17 cellular contexts compared by ENCODE assay signal in the genomic region with DNA sequence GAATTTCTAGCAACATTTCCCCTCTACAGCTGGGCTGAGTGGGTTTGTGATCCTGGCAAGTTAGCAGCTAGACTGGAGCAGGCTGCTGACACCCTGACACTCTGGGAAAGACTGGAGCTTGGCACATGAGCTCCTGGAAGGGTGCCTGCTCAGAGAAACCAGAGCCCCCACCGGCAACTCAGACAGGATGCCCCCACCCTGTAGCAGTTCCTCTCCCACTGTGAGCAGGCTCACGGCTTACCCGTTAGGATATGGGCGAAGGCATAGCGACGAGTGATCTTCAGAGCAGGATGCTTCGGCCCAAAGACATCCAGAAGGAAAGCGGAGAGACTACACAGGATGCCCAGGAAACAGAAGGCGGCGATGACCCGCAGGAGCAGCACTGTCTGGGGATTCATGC. TPM values are rescaled to one million over a fixed set of nuclear protein-coding genes. Genes with fewer than 3 reads are reported as not detected.
DNase-seq lines count a peak whose midpoint lies in the region; ATAC-seq and TF ChIP-seq lines count a peak whose summit lies in the region.
"Had no signal": no experiment of that assay in that cellular context is flagged by ENCODE, and none has a peak within 500 bp of the region (broad histone marks: within the 10 kb centered on the region; RNA-seq: fewer than 3 reads in every experiment).

No MANE protein-coding gene starts in this region.

- WGBS in heart left ventricle, 4 donors, result 44 to 56% (median 51%) methylated on average over 11 of the region's 11 CpGs
- WGBS in esophagus squamous epithelium, 2 donors, result 70 to 92% methylated on average over 2 to 6 of the region's 11 CpGs

- peak overlapping the region; percentile 35 to 96 (median 75) for H3K27ac ChIP-seq in heart left ventricle
- peak overlapping the region in 3 of 4 donors; percentile 47 to 50 (median 47) for H3K27ac ChIP-seq in esophagus squamous epithelium
- no peak overlapping the region for H3K27ac ChIP-seq in naive thymus-derived CD4-positive, alpha-beta T cell (ENCODE audit: low read depth, low read length)
- peak overlapping the region; percentile 38 for H3K27ac ChIP-seq in upper lobe of right lung
- H3K27ac ChIP-seq: testis had no signal

- H3K27me3 Mint-ChIP-seq in naive thymus-derived CD4-positive, alpha-beta T cell, result no peaks in the 10 kb centered on the region
- no peaks in the 10 kb centered on the region for H3K27me3 Mint-ChIP-seq in activated T-helper 1 cell treated with anti-CD3 and anti-CD28 coated beads, Interleukin-12 subunit alpha, Interleukin-12 subunit beta, Interleukin-2, Interleukin-4 antibody, amounts not matched to agents 30 ng/mL and 10 ng/mL and 1 ng/mL, durations not matched to agents 14 hours and 24 hours and 36 hours (ENCODE audit: insufficient read depth)
- H3K27me3 Mint-ChIP-seq: CD4-positive, CD25-positive, alpha-beta regulatory T cell had no signal

- POLR2A ChIA-PET in naive thymus-derived CD4-positive, alpha-beta T cell (lab: Charles Lee), result interaction anchor here (1.4 to 2.6 kb wide), 3 partner anchors 10 to 49 kb away, joined by 3 to 13 read pairs (median 5); a partner anchor contains a TSS

- H3K4me1 Mint-ChIP-seq in naive thymus-derived CD4-positive, alpha-beta T cell, result peaks cover 37 to 67% (median 53%) of the 10 kb centered on the region in 7 donors
- H3K4me1 Mint-ChIP-seq in activated T-helper 1 cell treated with anti-CD3 and anti-CD28 coated beads, Interleukin-12 subunit alpha, Interleukin-12 subunit beta, Interleukin-2, Interleukin-4 antibody, amounts not matched to agents 30 ng/mL and 10 ng/mL and 1 ng/mL, durations not matched to agents 14 hours and 24 hours and 36 hours (ENCODE audit: low read depth), result peaks cover 37% of the 10 kb centered on the region

- TF ChIP-seq CTCF in heart left ventricle (IDR thresholded peaks at IDR 0.05) (no peak), esophagus squamous epithelium (IDR thresholded peaks at IDR 0.05) (no peak), upper lobe of right lung (IDR thresholded peaks at IDR 0.05) (no peak)

- H3K36me3 Mint-ChIP-seq in naive thymus-derived CD4-positive, alpha-beta T cell, result peaks cover 10 to 38% (median 22%) of the 10 kb centered on the region in 5 donors
- peaks cover 46% of the 10 kb centered on the region for H3K36me3 Mint-ChIP-seq in activated T-helper 1 cell treated with anti-CD3 and anti-CD28 coated beads, Interleukin-12 subunit alpha, Interleukin-12 subunit beta, Interleukin-2, Interleukin-4 antibody, amounts not matched to agents 30 ng/mL and 10 ng/mL and 1 ng/mL, durations not matched to agents 14 hours and 24 hours and 36 hours (ENCODE audit: low read depth)

- H3K9me3 Mint-ChIP-seq in naive thymus-derived CD4-positive, alpha-beta T cell, result no peaks in the 10 kb centered on the region
- no peaks in the 10 kb centered on the region for H3K9me3 Mint-ChIP-seq in activated T-helper 1 cell treated with anti-CD3 and anti-CD28 coated beads, Interleukin-12 subunit alpha, Interleukin-12 subunit beta, Interleukin-2, Interleukin-4 antibody, amounts not matched to agents 30 ng/mL and 10 ng/mL and 1 ng/mL, durations not matched to agents 14 hours and 24 hours and 36 hours

- H3K27ac Mint-ChIP-seq in naive thymus-derived CD4-positive, alpha-beta T cell, result peak overlapping the region in 5 of 9 donors; percentile 21 to 73 (median 46)
- H3K27ac Mint-ChIP-seq in activated T-helper 1 cell treated with anti-CD3 and anti-CD28 coated beads, Interleukin-12 subunit alpha, Interleukin-12 subunit beta, Interleukin-2, Interleukin-4 antibody, amounts not matched to agents 30 ng/mL and 10 ng/mL and 1 ng/mL, durations not matched to agents 14 hours and 24 hours and 36 hours, result no peak overlapping the region

- H3K4me1 ChIP-seq in heart left ventricle (peaks cover 20 to 100% (median 90%) of the 10 kb centered on the region in 12 donors), esophagus squamous epithelium (peaks cover 7 to 81% (median 22%) of the 10 kb centered on the region in 3 donors), upper lobe of right lung (peaks cover 62% of the 10 kb centered on the region)
- H3K4me1 ChIP-seq in naive thymus-derived CD4-positive, alpha-beta T cell (ENCODE audit: control insufficient read depth in 2 of 2, insufficient read depth in 2 of 2, low read length in 2 of 2), result peaks cover 0 to 48% of the 10 kb centered on the region in 2 donors

- H3K36me3 ChIP-seq in heart left ventricle (peaks cover 0 to 65% (median 53%) of the 10 kb centered on the region in 9 donors), esophagus squamous epithelium (peaks cover 34 to 97% (median 34%) of the 10 kb centered on the region in 3 donors), upper lobe of right lung (peaks cover 67% of the 10 kb centered on the region)
- peaks cover 6 to 54% (median 16%) of the 10 kb centered on the region in 3 experiments for H3K36me3 ChIP-seq in naive thymus-derived CD4-positive, alpha-beta T cell (ENCODE audit: control insufficient read depth in 2 of 3, insufficient read depth in 3 of 3, low read length in 3 of 3)

- CTCF ChIA-PET in naive thymus-derived CD4-positive, alpha-beta T cell (lab: Charles Lee), result interaction anchor here (0.5 to 0.7 kb wide), 2 partner anchors 9 to 19 kb away, joined by 3 to 4 read pairs; no protein-coding TSS in a partner anchor

- ATAC-seq in heart left ventricle, result peak in 3 of 4 donors; percentile 4 to 42 (median 21)
- no peak for ATAC-seq in Right ventricle myocardium inferior
- ATAC-seq in naive thymus-derived CD4-positive, alpha-beta T cell, result no peak
- ATAC-seq in upper lobe of right lung, result peak; percentile 12
- no peak for ATAC-seq in GM21390 (IDR thresholded peaks at IDR 0.05; ENCODE audit: unreplicated experiment)
- ATAC-seq: GM12878 had no signal

- intact Hi-C loops in heart left ventricle (cut with DNase I), result loop anchor here in 4 of 10 donors (5.0 kb wide), 2 partner anchors 42 to 47 kb away; a partner anchor contains a TSS
- intact Hi-C loops in Right ventricle myocardium inferior (cut with DNase I), result no loop called here
- intact Hi-C loops in esophagus squamous epithelium (cut with DNase I), result no loop called here
- intact Hi-C loops in naive thymus-derived CD4-positive, alpha-beta T cell (cut with micrococcal nuclease), result no loop called here
- intact Hi-C loops in upper lobe of right lung (cut with DNase I), result no loop called here
- intact Hi-C loops in activated T-helper 1 cell treated with anti-CD3 and anti-CD28 coated beads, Interleukin-12 subunit alpha, Interleukin-12 subunit beta, Interleukin-2, Interleukin-4 antibody, amounts not matched to agents 30 ng/mL and 10 ng/mL and 1 ng/mL, durations not matched to agents 14 hours and 24 hours and 36 hours (cut with micrococcal nuclease), result no loop called here
- intact Hi-C loops in posterior vena cava (cut with DNase I), result loop anchor here in 1 of 2 donors (5.0 kb wide), 1 partner anchor 47 kb away; a partner anchor contains a TSS

- H3K4me3 ChIP-seq in heart left ventricle (peak overlapping the region in 1 of 12 donors; percentile 12), esophagus squamous epithelium (no peak overlapping the region), upper lobe of right lung (no peak overlapping the region)
- H3K4me3 ChIP-seq in naive thymus-derived CD4-positive, alpha-beta T cell (ENCODE audit: low read length), result no peak overlapping the region
- H3K4me3 ChIP-seq: GM12878, testis had no signal

- TF ChIP-seq POLR2A in heart left ventricle (IDR thresholded peaks at IDR 0.05), result no peak
- no peak for TF ChIP-seq POLR2A in esophagus squamous epithelium (IDR thresholded peaks at IDR 0.05)

- H3K4me3 Mint-ChIP-seq in naive thymus-derived CD4-positive, alpha-beta T cell, result peak overlapping the region in 1 of 10 donors; percentile 22
- H3K4me3 Mint-ChIP-seq in activated T-helper 1 cell treated with anti-CD3 and anti-CD28 coated beads, Interleukin-12 subunit alpha, Interleukin-12 subunit beta, Interleukin-2, Interleukin-4 antibody, amounts not matched to agents 30 ng/mL and 10 ng/mL and 1 ng/mL, durations not matched to agents 14 hours and 24 hours and 36 hours, result no peak overlapping the region

- H3K9me3 ChIP-seq in heart left ventricle (no peaks in the 10 kb centered on the region), esophagus squamous epithelium (no peaks in the 10 kb centered on the region), upper lobe of right lung (no peaks in the 10 kb centered on the region)
- H3K9me3 ChIP-seq in naive thymus-derived CD4-positive, alpha-beta T cell (ENCODE audit: control insufficient read depth in 2 of 3, low read length in 3 of 3), result no peaks in the 10 kb centered on the region
- H3K9me3 ChIP-seq: testis had no signal

- H3K27me3 ChIP-seq in heart left ventricle (no peaks in the 10 kb centered on the region), esophagus squamous epithelium (no peaks in the 10 kb centered on the region), upper lobe of right lung (no peaks in the 10 kb centered on the region)
- no peaks in the 10 kb centered on the region for H3K27me3 ChIP-seq in naive thymus-derived CD4-positive, alpha-beta T cell (ENCODE audit: control insufficient read depth in 2 of 2, insufficient read depth in 2 of 2, low read length in 2 of 2)
- H3K27me3 ChIP-seq: testis had no signal

- DNase-seq in heart left ventricle, result peak in 4 of 5 donors; percentile 50 to 65 (median 58)
- DNase-seq in Right ventricle myocardium inferior (ENCODE audit: missing footprints), result no peak
- no peak for DNase-seq in esophagus squamous epithelium (lab: John Stamatoyannopoulos, UW)
- no peak for DNase-seq in naive thymus-derived CD4-positive, alpha-beta T cell
- no peak for DNase-seq in upper lobe of right lung
- no peak for DNase-seq in activated T-helper 1 cell treated with anti-CD3 and anti-CD28 coated beads, Interleukin-12 subunit alpha, Interleukin-12 subunit beta, Interleukin-2, Interleukin-4 antibody, amounts not matched to agents 30 ng/mL and 10 ng/mL and 1 ng/mL, durations not matched to agents 14 hours and 24 hours and 36 hours (ENCODE audit: low spot score)
- no peak for DNase-seq in posterior vena cava (ENCODE audit: low spot score)
- DNase-seq: activated CD4-positive, alpha-beta T cell treated with anti-CD3 and anti-CD28 coated beads for 4 hours; amygdala; CD4-positive, CD25-positive, alpha-beta regulatory T cell; erythroblast; IMR-90; NCI-H1436; NCI-H526 treated with DMSO at 0.1 percent for 48 hours; testis had no signal

RNA-seq across cellular contexts. Expression of a gene that starts 11.2 kb away (rescaled TPM):
- total RNA-seq in heart left ventricle, result 100 to 1,000 TPM in 5 of 9 donors, 10 to 100 TPM in 4; 71.8 to 134 (median 103) TPM
- polyA plus RNA-seq in heart left ventricle, result 100 to 1,000 TPM in 1 of 2 donors, 10 to 100 TPM in 1; 18.6 to 124 TPM
- total RNA-seq in Right ventricle myocardium inferior, result 68.2 TPM
- 10 to 100 TPM; 26.0 to 45.9 (median 30.5) TPM for total RNA-seq in esophagus squamous epithelium
- 10 to 100 TPM; 33.7 to 69.0 (median 40.4) TPM for total RNA-seq in naive thymus-derived CD4-positive, alpha-beta T cell
- 10 to 100 TPM; 23.6 to 38.0 TPM for polyA plus RNA-seq in naive thymus-derived CD4-positive, alpha-beta T cell
- 67.3 TPM for total RNA-seq in upper lobe of right lung
- total RNA-seq in activated T-helper 1 cell treated with anti-CD3 and anti-CD28 coated beads, Interleukin-12 subunit alpha, Interleukin-12 subunit beta, Interleukin-2, Interleukin-4 antibody, amounts not matched to agents 30 ng/mL and 10 ng/mL and 1 ng/mL, durations not matched to agents 14 hours and 24 hours and 36 hours, result 29.7 and 30.1 TPM in 2 replicates
- total RNA-seq in posterior vena cava, result 10 to 100 TPM; 49.2 to 52.4 TPM

RNA-seq across cellular contexts. Expression of a gene that starts 11.4 kb away (rescaled TPM):
- total RNA-seq in heart left ventricle (100 to 1,000 TPM in 2 of 9 donors, 10 to 100 TPM in 7; 57.7 to 109 (median 68.7) TPM), Right ventricle myocardium inferior (59.9 TPM), esophagus squamous epithelium (100 to 1,000 TPM in 1 of 4 donors, 10 to 100 TPM in 3; 60.6 to 128 (median 80.1) TPM), upper lobe of right lung (61.7 TPM), posterior vena cava (10 to 100 TPM; 41.9 to 46.4 TPM)
- polyA plus RNA-seq in heart left ventricle, result 10 to 100 TPM; 20.5 to 94.0 TPM
- 10 to 100 TPM; 62.1 to 85.3 (median 71.6) TPM for total RNA-seq in naive thymus-derived CD4-positive, alpha-beta T cell
- polyA plus RNA-seq in naive thymus-derived CD4-positive, alpha-beta T cell, result 100 to 1,000 TPM in 1 of 2 donors, 10 to 100 TPM in 1; 85.5 to 115 TPM
- 111 and 115 TPM in 2 replicates for total RNA-seq in activated T-helper 1 cell treated with anti-CD3 and anti-CD28 coated beads, Interleukin-12 subunit alpha, Interleukin-12 subunit beta, Interleukin-2, Interleukin-4 antibody, amounts not matched to agents 30 ng/mL and 10 ng/mL and 1 ng/mL, durations not matched to agents 14 hours and 24 hours and 36 hours

RNA-seq across cellular contexts. Expression of a gene that starts 46.0 kb away (rescaled TPM):
- 100 to 1,000 TPM; 148 to 526 (median 188) TPM for total RNA-seq in heart left ventricle
- 100 to 1,000 TPM in 1 of 2 donors, 10 to 100 TPM in 1; 58.3 to 520 TPM for polyA plus RNA-seq in heart left ventricle
- 194 TPM for total RNA-seq in Right ventricle myocardium inferior
- 100 to 1,000 TPM in 3 of 4 donors, 10 to 100 TPM in 1; 84.2 to 137 (median 111) TPM for total RNA-seq in esophagus squamous epithelium
- total RNA-seq in naive thymus-derived CD4-positive, alpha-beta T cell, result 100 to 1,000 TPM in 1 of 5 experiments, 10 to 100 TPM in 4; 56.5 to 133 (median 74.2) TPM
- polyA plus RNA-seq in naive thymus-derived CD4-positive, alpha-beta T cell, result 100 to 1,000 TPM; 106 to 120 TPM
- 156 TPM for total RNA-seq in upper lobe of right lung
- 216 and 229 TPM in 2 replicates for total RNA-seq in activated T-helper 1 cell treated with anti-CD3 and anti-CD28 coated beads, Interleukin-12 subunit alpha, Interleukin-12 subunit beta, Interleukin-2, Interleukin-4 antibody, amounts not matched to agents 30 ng/mL and 10 ng/mL and 1 ng/mL, durations not matched to agents 14 hours and 24 hours and 36 hours
- 10 to 100 TPM; 68.0 to 71.4 TPM for total RNA-seq in posterior vena cava

RNA-seq across cellular contexts. Expression of a gene that starts 50.8 kb away (rescaled TPM):
- total RNA-seq in heart left ventricle, result 10 to 100 TPM; 54.6 to 85.5 (median 66.6) TPM
- polyA plus RNA-seq in heart left ventricle, result 10 to 100 TPM; 38.8 to 71.2 TPM
- 50.9 TPM for total RNA-seq in Right ventricle myocardium inferior
- total RNA-seq in esophagus squamous epithelium, result 10 to 100 TPM; 55.3 to 90.0 (median 68.6) TPM
- total RNA-seq in naive thymus-derived CD4-positive, alpha-beta T cell, result 100 to 1,000 TPM; 165 to 255 (median 212) TPM
- 100 to 1,000 TPM in 1 of 2 donors, 10 to 100 TPM in 1; 86.6 to 137 TPM for polyA plus RNA-seq in naive thymus-derived CD4-positive, alpha-beta T cell
- 91.2 TPM for total RNA-seq in upper lobe of right lung
- total RNA-seq in activated T-helper 1 cell treated with anti-CD3 and anti-CD28 coated beads, Interleukin-12 subunit alpha, Interleukin-12 subunit beta, Interleukin-2, Interleukin-4 antibody, amounts not matched to agents 30 ng/mL and 10 ng/mL and 1 ng/mL, durations not matched to agents 14 hours and 24 hours and 36 hours, result 192 and 196 TPM in 2 replicates
- total RNA-seq in posterior vena cava, result 10 to 100 TPM; 67.2 to 78.3 TPM

Comparison
In these comparisons a context has a peak if more than half of its experiments do, and no peak if none do; other contexts are left out.
1. ATAC-seq: peak in heart left ventricle (3 of 4) and upper lobe of right lung (single experiment); none in Right ventricle myocardium inferior (single experiment), naive thymus-derived CD4-positive, alpha-beta T cell (single experiment) and GM21390 (single experiment).
2. DNase-seq: peak in heart left ventricle (4 of 5); none in Right ventricle myocardium inferior (single experiment), esophagus squamous epithelium (single experiment), naive thymus-derived CD4-positive, alpha-beta T cell (0 of 9), upper lobe of right lung (single experiment), activated T-helper 1 cell treated with anti-CD3 and anti-CD28 coated beads, Interleukin-12 subunit alpha, Interleukin-12 subunit beta, Interleukin-2, Interleukin-4 antibody, amounts not matched to agents 30 ng/mL and 10 ng/mL and 1 ng/mL, durations not matched to agents 14 hours and 24 hours and 36 hours (single experiment) and posterior vena cava (single experiment).